In the genomic region with DNA sequence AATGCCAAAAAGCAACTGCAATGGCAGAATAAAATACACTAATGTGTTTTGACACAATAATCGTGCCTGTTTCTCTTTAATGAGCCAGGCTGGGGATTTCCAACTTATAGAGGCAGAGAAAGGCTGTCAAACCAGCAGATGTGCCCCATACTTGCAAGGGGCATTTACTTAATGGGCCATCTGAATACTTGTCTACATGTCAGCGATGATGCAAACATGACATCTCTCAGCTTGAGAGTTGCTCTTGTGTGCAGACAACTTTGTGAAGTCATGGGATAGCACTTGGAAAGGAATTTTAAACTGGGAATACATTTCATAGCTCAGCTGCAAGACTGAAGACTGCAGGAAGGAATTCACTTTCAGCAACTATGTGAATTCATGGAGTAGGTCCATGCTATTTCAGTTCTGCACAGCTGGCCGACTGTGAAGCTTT, we compare ENCODE assay signal across 1 cellular context.
A peak's percentile ranks its signal among the peaks of the same experiment; 100 is the strongest.
TF ChIP-seq lines count a peak whose summit lies in the region.

No MANE protein-coding gene starts in this region.

TF ChIP-seq in SK-N-SH treated with all-trans-retinoic acid at 6 μM for 48 hours, 23 proteins besides CTCF, POLR2A, EP300 and RAD21 (continued from another document):
- TF ChIP-seq TCF4 (CRISPR knock-in tag; IDR thresholded peaks at IDR 0.05; ENCODE audit: borderline replicate concordance) (peak; percentile 28; the same call in 1 of the 2 replicates), BACH2 (CRISPR knock-in tag; IDR thresholded peaks at IDR 0.05; ENCODE audit: borderline replicate concordance) (no peak)
- TF ChIP-seq, protein P1, sequence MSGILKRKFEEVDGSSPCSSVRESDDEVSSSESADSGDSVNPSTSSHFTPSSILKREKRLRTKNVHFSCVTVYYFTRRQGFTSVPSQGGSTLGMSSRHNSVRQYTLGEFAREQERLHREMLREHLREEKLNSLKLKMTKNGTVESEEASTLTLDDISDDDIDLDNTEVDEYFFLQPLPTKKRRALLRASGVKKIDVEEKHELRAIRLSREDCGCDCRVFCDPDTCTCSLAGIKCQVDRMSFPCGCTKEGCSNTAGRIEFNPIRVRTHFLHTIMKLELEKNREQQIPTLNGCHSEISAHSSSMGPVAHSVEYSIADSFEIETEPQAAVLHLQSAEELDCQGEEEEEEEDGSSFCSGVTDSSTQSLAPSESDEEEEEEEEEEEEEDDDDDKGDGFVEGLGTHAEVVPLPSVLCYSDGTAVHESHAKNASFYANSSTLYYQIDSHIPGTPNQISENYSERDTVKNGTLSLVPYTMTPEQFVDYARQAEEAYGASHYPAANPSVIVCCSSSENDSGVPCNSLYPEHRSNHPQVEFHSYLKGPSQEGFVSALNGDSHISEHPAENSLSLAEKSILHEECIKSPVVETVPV (CRISPR knock-in tag; IDR thresholded peaks at IDR 0.05): no peak
TF ChIP-seq in SK-N-SH treated with all-trans-retinoic acid at 6 μM for 48 hours: peak in this region for 5.
